Comparison of ENCODE assay signal across 30 cellular contexts in the genomic region with DNA sequence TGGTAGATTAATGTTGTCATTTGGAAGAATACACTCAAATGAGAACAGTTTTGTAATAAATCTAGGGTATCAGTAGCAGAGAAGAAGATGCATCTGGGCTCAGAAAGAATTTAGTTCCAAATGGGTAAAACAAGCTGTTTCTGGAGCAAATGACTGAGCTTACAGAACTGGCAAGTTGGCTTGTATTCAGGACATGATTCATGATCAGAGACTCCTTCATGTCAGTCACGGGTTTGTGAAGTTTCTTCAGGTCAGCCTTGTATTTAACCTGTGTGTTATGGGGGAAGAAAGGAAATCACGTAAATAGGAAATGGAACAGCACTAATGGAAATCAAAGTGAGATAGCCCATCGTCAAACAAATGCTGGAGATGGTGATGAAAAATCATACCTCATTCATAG.
DNase-seq lines count a peak whose midpoint lies in the region; ATAC-seq and TF ChIP-seq lines count a peak whose summit lies in the region.
"Had no signal": no experiment of that assay in that cellular context is flagged by ENCODE, and none has a peak within 500 bp of the region (broad histone marks: within the 10 kb centered on the region; RNA-seq: fewer than 3 reads in every experiment).

No MANE protein-coding gene starts in this region.

- no TSS peak for BruUV-seq in PC-3 (replicated peaks; lab: Mats Ljungman, UMichigan)

- no peaks in the 10 kb centered on the region for H3K36me3 ChIP-seq in PC-3 (ENCODE audit: low read depth, low read length)
- H3K36me3 ChIP-seq: HAP-1, upper lobe of right lung had no signal

- TF ChIP-seq CTCF in PC-3 (conservative IDR thresholded peaks at IDR 0.05; ENCODE audit: low read depth, low read length) = no peak
- TF ChIP-seq CTCF in choroid plexus epithelial cell (conservative IDR thresholded peaks at IDR 0.05; ENCODE audit: low read depth, low read length) = no peak

- H3K9me2 ChIP-seq in PC-3 (replicated peaks; ENCODE audit: low read length) = no peaks in the 10 kb centered on the region

- intact Hi-C loops in PC-3 (cut with micrococcal nuclease) = no loop called here

- H2AFZ ChIP-seq in PC-3 (ENCODE audit: low read length) = no peak overlapping the region

- DNase-seq in ELR (ENCODE audit: low read depth) (peak; percentile 19), PC-3 (peak; percentile 32), choroid plexus epithelial cell (ENCODE audit: low read depth) (peak; percentile 73), kidney tubule cell (ENCODE audit: low spot score) (peak; percentile 36), COR-L47 (lab: John Stamatoyannopoulos, UW) (no peak), SKM-1 (lab: John Stamatoyannopoulos, UW; ENCODE audit: unreplicated experiment) (no peak), retina (no peak)
- DNase-seq: activated CD4-positive, alpha-beta T cell treated with anti-CD3 and anti-CD28 coated beads for 4 hours; activated naive CD4-positive, alpha-beta T cell treated with anti-CD3 and anti-CD28 coated beads, Interleukin-2, amount 10 ng/mL, durations not matched to agents 7 days and 5 days; amygdala; cerebellar nuclear complex; DMS79 treated with DMSO at 0.1 percent for 48 hours; effector CD4-positive, alpha-beta T cell; head of caudate nucleus; left colon; mesendoderm; naive B cell; NCI-H1092; NCI-H1930; NCI-H526; nucleus accumbens; stimulated activated CD4-positive, alpha-beta T cell treated with anti-CD3 and anti-CD28 coated beads, Interleukin-2, amount 100 ng/mL, for 24 hours; substantia nigra; upper lobe of right lung had no signal

- H3K4me1 ChIP-seq in PC-3 (ENCODE audit: insufficient read depth, low read length) = no peaks in the 10 kb centered on the region
- H3K4me1 ChIP-seq: upper lobe of right lung had no signal

- H3K4me3 ChIP-seq in PC-3 (ENCODE audit: low read length) (no peak overlapping the region), choroid plexus epithelial cell (ENCODE audit: low read depth, low read length) (no peak overlapping the region)
- H3K4me3 ChIP-seq: HAP-1, skin epidermis, upper lobe of right lung had no signal

- no peak for ATAC-seq in PC-3
- no peak for ATAC-seq in GM18861 (IDR thresholded peaks at IDR 0.05; ENCODE audit: unreplicated experiment)
- ATAC-seq: esophagus mucosa, HepG2, left colon, SK-N-SH treated with all-trans-retinoic acid at 6 μM for 48 hours, upper lobe of right lung had no signal

- no peak overlapping the region for H3K9ac ChIP-seq in PC-3 (ENCODE audit: low read length)

- H3F3A ChIP-seq in PC-3 (ENCODE audit: low read length, unreplicated experiment) = no peaks in the 10 kb centered on the region

- H3K79me2 ChIP-seq in PC-3 (ENCODE audit: low read length) = no peaks in the 10 kb centered on the region

- no peaks in the 10 kb centered on the region for H3K9me3 ChIP-seq in PC-3 (ENCODE audit: low read length)
- H3K9me3 ChIP-seq: HAP-1, upper lobe of right lung had no signal

- H3K27ac ChIP-seq in PC-3 (ENCODE audit: low read length) = no peak overlapping the region
- H3K27ac ChIP-seq: skin epidermis, upper lobe of right lung had no signal

- H3K4me2 ChIP-seq in PC-3 (ENCODE audit: low read length) = no peak overlapping the region

- no peaks in the 10 kb centered on the region for H3K27me3 ChIP-seq in PC-3 (ENCODE audit: low read length)
- H3K27me3 ChIP-seq: upper lobe of right lung had no signal

- no peaks in the 10 kb centered on the region for H4K20me1 ChIP-seq in PC-3 (ENCODE audit: low read length)

- CTCF ChIA-PET in PC-3 (lab: Charles Lee) = no interaction called here

- POLR2A ChIA-PET in PC-3 (lab: Charles Lee; ENCODE audit: unreplicated experiment) = no interaction called here

Comparison
In these comparisons a context has a peak if more than half of its experiments do, and no peak if none do; other contexts are left out.
1. DNase-seq: peak in ELR (single experiment), PC-3 (single experiment), choroid plexus epithelial cell (single experiment) and kidney tubule cell (single experiment); none in COR-L47 (single experiment), SKM-1 (single experiment) and retina (single experiment).